In the genomic region with DNA sequence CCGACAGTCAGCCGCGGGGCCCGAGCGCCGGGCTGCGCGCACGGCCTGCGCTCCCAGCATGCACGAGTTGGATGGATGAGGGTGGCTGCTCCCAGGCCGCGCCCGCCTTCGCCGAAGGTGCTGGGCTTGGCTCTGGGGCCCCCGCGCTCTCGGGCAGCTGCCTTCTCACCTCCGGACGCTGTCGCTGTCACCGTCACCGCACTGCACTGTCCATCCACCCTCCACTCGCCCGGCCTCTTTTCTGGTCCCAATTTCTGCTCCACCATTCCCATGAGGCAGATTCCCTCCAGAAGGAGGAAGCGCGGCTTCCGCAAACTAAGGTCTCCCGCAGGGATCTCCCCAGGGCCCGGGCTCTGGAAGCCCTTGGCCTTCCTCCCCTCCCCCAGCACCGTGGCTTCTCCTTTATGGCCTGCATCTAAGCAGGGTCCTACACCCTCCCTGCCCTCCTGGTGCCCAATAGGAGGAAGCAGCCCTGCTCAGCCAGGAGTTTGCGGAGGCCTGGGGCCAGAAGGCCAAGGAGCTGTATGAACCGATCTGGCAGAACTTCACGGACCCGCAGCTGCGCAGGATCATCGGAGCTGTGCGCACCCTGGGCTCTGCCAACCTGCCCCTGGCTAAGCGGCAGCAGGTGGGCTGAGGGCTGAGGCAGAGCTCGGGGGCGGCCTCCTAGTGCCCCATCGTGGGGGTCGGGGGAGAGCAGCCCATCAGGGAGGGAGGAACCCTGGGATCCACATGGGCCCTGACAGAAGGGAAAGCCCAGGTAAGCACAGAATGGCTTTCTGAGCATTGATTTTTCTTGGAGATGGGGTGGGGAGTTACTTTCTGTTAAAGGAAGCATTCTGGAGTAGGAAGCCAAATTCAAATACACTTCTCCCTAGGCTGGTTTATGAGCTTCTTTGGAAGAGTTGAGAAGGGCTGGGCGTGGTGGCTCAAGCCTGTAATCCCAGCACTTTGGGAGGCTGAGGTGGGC, we compare ENCODE assay signal across 8 cellular contexts. TPM values are rescaled to one million over a fixed set of nuclear protein-coding genes. Genes with fewer than 3 reads are reported as not detected.
DNase-seq lines count a peak whose midpoint lies in the region; TF ChIP-seq lines count a peak whose summit lies in the region.

No MANE protein-coding gene starts in this region.

- TF ChIP-seq CTCF in DOHH2 (IDR thresholded peaks at IDR 0.05; ENCODE audit: low read depth, low read length, poor library complexity, severe bottlenecking): no peak
- TF ChIP-seq CTCF in astrocyte of the spinal cord (IDR thresholded peaks at IDR 0.05; ENCODE audit: low read depth, low read length): no peak
- no peak for TF ChIP-seq CTCF in lower leg skin (IDR thresholded peaks at IDR 0.05)
- TF ChIP-seq CTCF in vagina (IDR thresholded peaks at IDR 0.05): no peak

- in situ Hi-C loops in astrocyte of the spinal cord (cut with HindIII; ENCODE audit: low sequenced_read_pairs): no loop called here

- H3K9me3 ChIP-seq in DOHH2 (ENCODE audit: control insufficient read depth, insufficient read depth, low read length) (no peaks in the 10 kb centered on the region), Karpas-422 (ENCODE audit: low read length) (no peaks in the 10 kb centered on the region), vagina (no peaks in the 10 kb centered on the region)

- H3K9ac ChIP-seq in Karpas-422 (ENCODE audit: low read length): peak overlapping the region; percentile 66

- H3K9me2 ChIP-seq in DOHH2 (replicated peaks; ENCODE audit: control insufficient read depth, low read length) (no peaks in the 10 kb centered on the region), Karpas-422 (replicated peaks; ENCODE audit: insufficient read depth, low read length) (no peaks in the 10 kb centered on the region)

- no peaks in the 10 kb centered on the region for H3F3A ChIP-seq in DOHH2 (ENCODE audit: control insufficient read depth, insufficient read depth)

- H4K20me1 ChIP-seq in DOHH2 (ENCODE audit: control insufficient read depth, insufficient read depth, low read depth, low read length): 0 out of 2 replicates have a peak, but pooled peaks cover 4% of the 10 kb centered on the region
- no peaks in the 10 kb centered on the region for H4K20me1 ChIP-seq in Karpas-422 (ENCODE audit: insufficient read depth, low read depth, low read length)

- H2AFZ ChIP-seq in Karpas-422 (ENCODE audit: low read length): no peak overlapping the region

- H3K4me2 ChIP-seq in DOHH2 (ENCODE audit: low read length): peak overlapping the region; percentile 79
- H3K4me2 ChIP-seq in Karpas-422 (ENCODE audit: low read depth, low read length, poor library complexity, severe bottlenecking): peak overlapping the region; percentile 89

- TF ChIP-seq POLR2A in lower leg skin (IDR thresholded peaks at IDR 0.05): no peak
- no peak for TF ChIP-seq POLR2A in vagina (IDR thresholded peaks at IDR 0.05)

- 10 to 13% methylated on average over 28 to 33 of the region's 45 CpGs for WGBS in lower leg skin, 2 donors

- H3K4me3 ChIP-seq in DOHH2 (ENCODE audit: low read length) (peak overlapping the region; percentile 65), Karpas-422 (ENCODE audit: low read length) (peak overlapping the region; percentile 70; the same call in 1 of the 2 replicates), astrocyte of the spinal cord (ENCODE audit: low read depth, low read length) (peak overlapping the region; percentile 31), lower leg skin (ENCODE audit: low read depth, poor library complexity, severe bottlenecking) (peak overlapping the region; percentile 36), vagina (peak overlapping the region; percentile 43 to 60)

- H3K4me1 ChIP-seq in DOHH2 (ENCODE audit: control insufficient read depth, low read length): peaks cover 45% of the 10 kb centered on the region
- H3K4me1 ChIP-seq in Karpas-422 (ENCODE audit: low read length): peaks cover 66% of the 10 kb centered on the region
- H3K4me1 ChIP-seq in vagina: peaks cover 32% of the 10 kb centered on the region

- intact Hi-C loops in lower leg skin (cut with DNase I; ENCODE audit: low total_unique reads): loop anchor here (5.0 kb wide), 1 partner anchor 40 kb away; no protein-coding TSS in a partner anchor
- intact Hi-C loops in vagina (cut with DNase I): loop anchor here (5.0 kb wide), 1 partner anchor 45 kb away; no protein-coding TSS in a partner anchor

- H3K36me3 ChIP-seq in DOHH2 (ENCODE audit: control insufficient read depth, low read length) (no peaks in the 10 kb centered on the region), Karpas-422 (ENCODE audit: insufficient read depth, low read length) (no peaks in the 10 kb centered on the region), vagina (no peaks in the 10 kb centered on the region)

- H3K27ac ChIP-seq in DOHH2 (ENCODE audit: low read depth, low read length): no peak overlapping the region
- no peak overlapping the region for H3K27ac ChIP-seq in Karpas-422 (ENCODE audit: low read length)
- peak overlapping the region; percentile 10 for H3K27ac ChIP-seq in vagina

- no peaks in the 10 kb centered on the region for H3K79me2 ChIP-seq in DOHH2 (ENCODE audit: control insufficient read depth, low read length)
- H3K79me2 ChIP-seq in Karpas-422 (ENCODE audit: low read length): no peaks in the 10 kb centered on the region

- peaks cover 44% of the 10 kb centered on the region for H3K27me3 ChIP-seq in DOHH2 (ENCODE audit: control insufficient read depth, low read length)
- no peaks in the 10 kb centered on the region for H3K27me3 ChIP-seq in Karpas-422 (ENCODE audit: low read length)
- H3K27me3 ChIP-seq in vagina: no peaks in the 10 kb centered on the region

- DNase-seq in Karpas-422: no peak
- DNase-seq in astrocyte of the spinal cord (ENCODE audit: low read depth, low spot score): no peak
- DNase-seq in lower leg skin (ENCODE audit: low spot score in 2 of 2): no peak
- DNase-seq in vagina (ENCODE audit: extremely low spot score in 2 of 2): no peak
- DNase-seq in activated effector memory CD4-positive, alpha-beta T cell treated with anti-CD3 and anti-CD28 coated beads, Interleukin-2, amount 50 U/mL, for 16 hours: no peak
- no peak for DNase-seq in activated CD4-positive, alpha-beta T cell treated with anti-CD3 and anti-CD28 coated beads for 4 hours
- no peak for DNase-seq in cerebellum (ENCODE audit: low spot score)

RNA-seq across cellular contexts. Expression of gene ACE, which starts 0.9 kb away (rescaled TPM):
- total RNA-seq in Karpas-422 (2014; rRNA removed; shearing (Covaris generic); ENCODE audit: low replicate concordance): 6.7 and 13.9 TPM in 2 replicates
- total RNA-seq in lower leg skin (10 to 100 TPM in 1 of 4 donors, 1 to 10 TPM in 3; 3.0 to 10.2 (median 7.2) TPM), vagina (9.6 TPM), cerebellum (7.3 TPM)

RNA-seq across cellular contexts. Expression of gene CYB561, which starts 31.6 kb away (rescaled TPM):
- total RNA-seq in Karpas-422 (2014; rRNA removed; shearing (Covaris generic); ENCODE audit: low replicate concordance): 2.4 and 4.0 TPM in 2 replicates
- total RNA-seq in lower leg skin (10 to 100 TPM; 41.7 to 74.6 (median 56.4) TPM), vagina (46.2 TPM), cerebellum (19.0 TPM)

RNA-seq across cellular contexts. Expression of gene KCNH6, which starts 45.4 kb away (rescaled TPM):
- not detected in 2 replicates for total RNA-seq in Karpas-422 (2014; rRNA removed; shearing (Covaris generic); ENCODE audit: low replicate concordance)
- total RNA-seq in lower leg skin (under 1 TPM in 2 of 4 donors, not detected in 2; 0.08 to 0.29 TPM), vagina (not detected), cerebellum (0.27 TPM)
